In genomic region chr14:79082883-79083282, GRCh38 we compare ENCODE assay signal across 3 cellular contexts.
"Had no signal": no experiment of that assay in that cellular context is flagged by ENCODE, and none has a peak within 500 bp of the region (broad histone marks: within the 10 kb centered on the region; RNA-seq: fewer than 3 reads in every experiment).

No MANE protein-coding gene starts in this region.

- DNase-seq: GDM1, GF-D8 had no signal

- ATAC-seq: GM12878 had no signal

- H3K4me3 ChIP-seq: GM12878 had no signal
